ENCODE assay signal across 8 cellular contexts in genomic region chr20:49812463-49813304, GRCh38. TPM values are rescaled to one million over a fixed set of nuclear protein-coding genes. Genes with fewer than 3 reads are reported as not detected.
DNase-seq lines count a peak whose midpoint lies in the region; ATAC-seq and TF ChIP-seq lines count a peak whose summit lies in the region.

A gene with protein sequence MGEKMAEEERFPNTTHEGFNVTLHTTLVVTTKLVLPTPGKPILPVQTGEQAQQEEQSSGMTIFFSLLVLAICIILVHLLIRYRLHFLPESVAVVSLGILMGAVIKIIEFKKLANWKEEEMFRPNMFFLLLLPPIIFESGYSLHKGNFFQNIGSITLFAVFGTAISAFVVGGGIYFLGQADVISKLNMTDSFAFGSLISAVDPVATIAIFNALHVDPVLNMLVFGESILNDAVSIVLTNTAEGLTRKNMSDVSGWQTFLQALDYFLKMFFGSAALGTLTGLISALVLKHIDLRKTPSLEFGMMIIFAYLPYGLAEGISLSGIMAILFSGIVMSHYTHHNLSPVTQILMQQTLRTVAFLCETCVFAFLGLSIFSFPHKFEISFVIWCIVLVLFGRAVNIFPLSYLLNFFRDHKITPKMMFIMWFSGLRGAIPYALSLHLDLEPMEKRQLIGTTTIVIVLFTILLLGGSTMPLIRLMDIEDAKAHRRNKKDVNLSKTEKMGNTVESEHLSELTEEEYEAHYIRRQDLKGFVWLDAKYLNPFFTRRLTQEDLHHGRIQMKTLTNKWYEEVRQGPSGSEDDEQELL (plus strand): TSS chr20:49812828. CDS start chr20:49812923, 95 bp downstream.

- H3K4me1 ChIP-seq in DOHH2 (ENCODE audit: control insufficient read depth, low read length) (peaks cover 29% of the 10 kb centered on the region), Karpas-422 (ENCODE audit: low read length) (peaks cover 22% of the 10 kb centered on the region)

- H3K27ac ChIP-seq in DOHH2 (ENCODE audit: low read depth, low read length) = peak within 1 kb of the TSS; percentile 43
- peak within 1 kb of the TSS; percentile 67 for H3K27ac ChIP-seq in Karpas-422 (ENCODE audit: low read length)

- no peaks in the 10 kb centered on the region for H3K9me3 Mint-ChIP-seq in activated T-helper 17 cell treated with anti-CD3 and anti-CD28 coated beads, Interleukin-2, amount 50 U/mL, for 72 hours
- H3K9me3 Mint-ChIP-seq in natural killer cell = no peaks in the 10 kb centered on the region

- peak within 1 kb of the TSS; percentile 100 for H3K4me2 ChIP-seq in DOHH2 (ENCODE audit: low read length)
- peak within 1 kb of the TSS; percentile 91 for H3K4me2 ChIP-seq in Karpas-422 (ENCODE audit: low read depth, low read length, poor library complexity, severe bottlenecking)

- no peaks in the 10 kb centered on the region for H3K27me3 Mint-ChIP-seq in activated T-helper 17 cell treated with anti-CD3 and anti-CD28 coated beads, Interleukin-2, amount 50 U/mL, for 72 hours
- no peaks in the 10 kb centered on the region for H3K27me3 Mint-ChIP-seq in natural killer cell (ENCODE audit: low read depth in 2 of 2)

- no peaks in the 10 kb centered on the region for H3F3A ChIP-seq in DOHH2 (ENCODE audit: control insufficient read depth, insufficient read depth)

- H3K27ac Mint-ChIP-seq in activated T-helper 17 cell treated with anti-CD3 and anti-CD28 coated beads, Interleukin-2, amount 50 U/mL, for 72 hours = peak within 1 kb of the TSS; percentile 98
- peak within 1 kb of the TSS; percentile 85 to 93 for H3K27ac Mint-ChIP-seq in natural killer cell

- H3K36me3 Mint-ChIP-seq in activated T-helper 17 cell treated with anti-CD3 and anti-CD28 coated beads, Interleukin-2, amount 50 U/mL, for 72 hours (ENCODE audit: low read depth) = peaks cover 39% of the 10 kb centered on the region
- no peaks in the 10 kb centered on the region for H3K36me3 Mint-ChIP-seq in natural killer cell

- ATAC-seq in GM21825 (IDR thresholded peaks at IDR 0.05; ENCODE audit: unreplicated experiment) (peak; percentile 90), natural killer cell (peak; percentile 88 to 94 (median 91))
- ATAC-seq in activated T-helper 17 cell treated with anti-CD3 and anti-CD28 coated beads, Interleukin-2, amount 50 U/mL, for 72 hours (replicated peaks) = peak; percentile 93

- peak within 1 kb of the TSS; percentile 83 for H3K4me3 ChIP-seq in DOHH2 (ENCODE audit: low read length)
- H3K4me3 ChIP-seq in Karpas-422 (ENCODE audit: low read length) = peak within 1 kb of the TSS; percentile 76

- intact Hi-C loops in natural killer cell (cut with micrococcal nuclease) = loop anchor here (2.0 to 5.0 kb wide), 3 partner anchors 35 to 144 kb away; partner anchors contain the start of gene B4GALT5

- H3K27me3 ChIP-seq in DOHH2 (ENCODE audit: control insufficient read depth, low read length) (no peaks in the 10 kb centered on the region), Karpas-422 (ENCODE audit: low read length) (no peaks in the 10 kb centered on the region)

- peak within 1 kb of the TSS; percentile 98 for H3K4me3 Mint-ChIP-seq in activated T-helper 17 cell treated with anti-CD3 and anti-CD28 coated beads, Interleukin-2, amount 50 U/mL, for 72 hours
- H3K4me3 Mint-ChIP-seq in natural killer cell = peak within 1 kb of the TSS; percentile 94

- peak within 1 kb of the TSS; percentile 92; the same call in 1 of the 2 replicates for H2AFZ ChIP-seq in Karpas-422 (ENCODE audit: low read length)

- H3K9me2 ChIP-seq in DOHH2 (replicated peaks; ENCODE audit: control insufficient read depth, low read length) (no peaks in the 10 kb centered on the region), Karpas-422 (replicated peaks; ENCODE audit: insufficient read depth, low read length) (no peaks in the 10 kb centered on the region)

- H3K79me2 ChIP-seq in DOHH2 (ENCODE audit: control insufficient read depth, low read length) (peaks cover 27% of the 10 kb centered on the region), Karpas-422 (ENCODE audit: low read length) (peaks cover 23% of the 10 kb centered on the region)

- peak within 1 kb of the TSS; percentile 83 for H3K9ac ChIP-seq in Karpas-422 (ENCODE audit: low read length)

- H3K9me3 ChIP-seq in DOHH2 (ENCODE audit: control insufficient read depth, insufficient read depth, low read length) = no peaks in the 10 kb centered on the region
- no peaks in the 10 kb centered on the region for H3K9me3 ChIP-seq in Karpas-422 (ENCODE audit: low read length)

- no peaks in the 10 kb centered on the region for H4K20me1 ChIP-seq in DOHH2 (ENCODE audit: control insufficient read depth, insufficient read depth, low read depth, low read length)
- no peaks in the 10 kb centered on the region for H4K20me1 ChIP-seq in Karpas-422 (ENCODE audit: insufficient read depth, low read depth, low read length)

- peak; percentile 94 for DNase-seq in Karpas-422
- DNase-seq in RPMI8226 = peak; percentile 81
- peak; percentile 76 for DNase-seq in fibroblast of peridontal ligament (ENCODE audit: extremely low read depth)
- peak; percentile 85 for DNase-seq in natural killer cell
- peak; percentile 55 to 76 (median 74) for DNase-seq in stimulated activated naive CD4-positive, alpha-beta T cell (lab: John Stamatoyannopoulos, UW)

- H3K36me3 ChIP-seq in DOHH2 (ENCODE audit: control insufficient read depth, low read length) = peaks cover 24% of the 10 kb centered on the region
- H3K36me3 ChIP-seq in Karpas-422 (ENCODE audit: insufficient read depth, low read length) = peaks cover 2% of the 10 kb centered on the region; the same call in 1 of the 2 replicates

- TF ChIP-seq CTCF in DOHH2 (IDR thresholded peaks at IDR 0.05; ENCODE audit: low read depth, low read length, poor library complexity, severe bottlenecking) (no peak), natural killer cell (IDR thresholded peaks at IDR 0.05) (peak; percentile 8)

- peaks cover 14% of the 10 kb centered on the region for H3K4me1 Mint-ChIP-seq in activated T-helper 17 cell treated with anti-CD3 and anti-CD28 coated beads, Interleukin-2, amount 50 U/mL, for 72 hours
- peaks cover 35 to 36% of the 10 kb centered on the region in 2 donors for H3K4me1 Mint-ChIP-seq in natural killer cell

RNA-seq across cellular contexts. Expression of the gene that starts here (rescaled TPM):
- total RNA-seq in Karpas-422 (2014; rRNA removed; shearing (Covaris generic); ENCODE audit: low replicate concordance) = 10.0 and 21.5 TPM in 2 replicates
- 10 to 100 TPM; 17.7 to 18.3 TPM for total RNA-seq in activated T-helper 17 cell treated with anti-CD3 and anti-CD28 coated beads, Interleukin-2, amount 50 U/mL, for 72 hours
- 10 to 100 TPM; 54.5 to 68.7 (median 58.8) TPM for total RNA-seq in natural killer cell

Comparison
In these comparisons a context has a peak if more than half of its experiments do, and no peak if none do; other contexts are left out.
1. Peak in every context shown above with its lines: DNase-seq, ATAC-seq, H3K4me3 ChIP-seq and H3K27ac ChIP-seq.